ENCODE assay signal across 21 cellular contexts in the genomic region with DNA sequence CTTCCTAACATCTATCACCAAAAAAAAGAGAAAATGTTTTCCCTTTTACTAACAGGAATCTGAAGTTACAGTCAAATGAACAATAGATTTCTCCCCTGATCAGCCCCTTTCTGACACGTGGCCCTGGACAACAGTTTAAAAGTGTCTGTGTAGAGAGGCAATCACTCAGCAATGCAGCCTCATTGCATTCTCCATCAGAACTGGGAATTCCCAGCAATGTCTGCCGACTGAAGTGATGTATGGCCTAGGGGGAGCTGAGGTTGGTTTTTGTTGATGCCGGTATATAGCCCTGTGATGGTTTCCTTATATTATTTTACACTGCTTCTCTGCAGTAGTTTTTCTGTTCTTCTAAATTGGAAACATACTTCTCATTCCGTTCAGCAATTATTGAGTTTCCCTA.
"Had no signal": no experiment of that assay in that cellular context is flagged by ENCODE, and none has a peak within 500 bp of the region (broad histone marks: within the 10 kb centered on the region; RNA-seq: fewer than 3 reads in every experiment).

No MANE protein-coding gene starts in this region.

- H3K4me3 Mint-ChIP-seq: activated CD4-positive, alpha-beta memory T cell treated with anti-CD3 and anti-CD28 coated beads, Interleukin-2, amount 10 ng/mL, durations not matched to agents 7 days and 5 days; activated naive CD4-positive, alpha-beta T cell treated with anti-CD3 and anti-CD28 coated beads, Interleukin-2, amount 50 U/mL, for 24 hours; activated naive CD8-positive, alpha-beta T cell treated with anti-CD3 and anti-CD28 coated beads, Interleukin-2, amount 50 U/mL, for 24 hours; activated T-cell treated with anti-CD3 and anti-CD28 coated beads, Interleukin-2, amount 50 U/mL, for 4 hours; naive B cell had no signal

- H3K9me3 ChIP-seq: breast epithelium, neutrophil, right lobe of liver, transverse colon had no signal

- H3K27me3 ChIP-seq: breast epithelium, neutrophil, right lobe of liver, transverse colon had no signal

- H3K27me3 Mint-ChIP-seq: activated CD4-positive, alpha-beta memory T cell treated with anti-CD3 and anti-CD28 coated beads, Interleukin-2, amount 10 ng/mL, durations not matched to agents 7 days and 5 days; activated naive CD4-positive, alpha-beta T cell treated with anti-CD3 and anti-CD28 coated beads, Interleukin-2, amount 50 U/mL, for 24 hours; activated naive CD8-positive, alpha-beta T cell treated with anti-CD3 and anti-CD28 coated beads, Interleukin-2, amount 50 U/mL, for 24 hours; naive B cell had no signal

- H3K27ac Mint-ChIP-seq: activated CD4-positive, alpha-beta memory T cell treated with anti-CD3 and anti-CD28 coated beads, Interleukin-2, amount 10 ng/mL, durations not matched to agents 7 days and 5 days; activated naive CD4-positive, alpha-beta T cell treated with anti-CD3 and anti-CD28 coated beads, Interleukin-2, amount 50 U/mL, for 24 hours; activated naive CD8-positive, alpha-beta T cell treated with anti-CD3 and anti-CD28 coated beads, Interleukin-2, amount 50 U/mL, for 24 hours; activated T-helper 2 cell treated with anti-CD3 and anti-CD28 coated beads, Interferon-gamma antibody, Interleukin-2, Interleukin-4, amounts not matched to agents 10 μg/mL and 5 μg/mL and 100 μg/mL, durations not matched to agents 14 hours and 24 hours and 36 hours had no signal

- H3K36me3 Mint-ChIP-seq: activated naive CD4-positive, alpha-beta T cell treated with anti-CD3 and anti-CD28 coated beads, Interleukin-2, amount 50 U/mL, for 24 hours; naive B cell had no signal

- H3K4me1 ChIP-seq: breast epithelium, right lobe of liver, transverse colon had no signal

- H3K4me1 Mint-ChIP-seq: activated CD4-positive, alpha-beta memory T cell treated with anti-CD3 and anti-CD28 coated beads, Interleukin-2, amount 10 ng/mL, durations not matched to agents 7 days and 5 days; activated naive CD4-positive, alpha-beta T cell treated with anti-CD3 and anti-CD28 coated beads, Interleukin-2, amount 50 U/mL, for 24 hours; activated naive CD8-positive, alpha-beta T cell treated with anti-CD3 and anti-CD28 coated beads, Interleukin-2, amount 50 U/mL, for 24 hours; naive B cell had no signal

- H3K36me3 ChIP-seq: breast epithelium, neutrophil, right lobe of liver, transverse colon had no signal

- ATAC-seq: activated CD4-positive, CD25-positive, alpha-beta regulatory T cell treated with anti-CD3 and anti-CD28 coated beads, Interleukin-2, amount 50 U/mL, for 24 hours; activated naive CD8-positive, alpha-beta T cell treated with anti-CD3 and anti-CD28 coated beads, Interleukin-2, amount 50 U/mL, for 24 hours; activated T-cell treated with anti-CD3 and anti-CD28 coated beads, Interleukin-2, amount 50 U/mL, for 4 hours; esophagus mucosa; right lobe of liver had no signal

- DNase-seq: activated CD4-positive, alpha-beta memory T cell treated with anti-CD3 and anti-CD28 coated beads, Interleukin-2, amount 10 ng/mL, durations not matched to agents 7 days and 5 days; activated CD4-positive, alpha-beta T cell treated with anti-CD3 and anti-CD28 coated beads for 48 hours; activated naive CD8-positive, alpha-beta T cell treated with anti-CD3 and anti-CD28 coated beads, Interleukin-2, amount 50 U/mL, for 24 hours; activated T-cell treated with anti-CD3 and anti-CD28 coated beads, Interleukin-2, amount 50 U/mL, for 4 hours; central memory CD4-positive, alpha-beta T cell; foreskin fibroblast; head of caudate nucleus; hippocampal formation; mammary epithelial cell; naive B cell; right lobe of liver; stimulated activated CD4-positive, alpha-beta T cell treated with anti-CD3 and anti-CD28 coated beads, Interleukin-2, amount 100 ng/mL, for 48 hours; stimulated activated naive CD4-positive, alpha-beta T cell treated with Interleukin-2 at 50 U/mL for 16 hours; transverse colon had no signal

- H3K4me3 ChIP-seq: breast epithelium, right lobe of liver, transverse colon had no signal

- H3K27ac ChIP-seq: breast epithelium, neutrophil, right lobe of liver, transverse colon, VCaP had no signal
